Comparison of ENCODE assay signal across 1 cellular context in genomic region chr2:38634684-38635083, GRCh38.
TF ChIP-seq lines count a peak whose summit lies in the region.

No MANE protein-coding gene starts in this region.

TF ChIP-seq in GM23338, 12 proteins besides CTCF, POLR2A, EP300 and RAD21 (continued from another document):
- TF ChIP-seq ZNF462 (CRISPR knock-in tag; IDR thresholded peaks at IDR 0.05), result no peak
- no peak for TF ChIP-seq JUNB (IDR thresholded peaks at IDR 0.05; ENCODE audit: unreplicated experiment)
